25 cellular contexts compared by ENCODE assay signal in genomic region chr17:4573115-4573514, GRCh38. TPM values are rescaled to one million over a fixed set of nuclear protein-coding genes. Genes with fewer than 3 reads are reported as not detected.
DNase-seq lines count a peak whose midpoint lies in the region; ATAC-seq, FAIRE-seq and TF ChIP-seq lines count a peak whose summit lies in the region.
"Had no signal": no experiment of that assay in that cellular context is flagged by ENCODE, and none has a peak within 500 bp of the region (broad histone marks: within the 10 kb centered on the region; RNA-seq: fewer than 3 reads in every experiment).

No MANE protein-coding gene starts in this region.

- H3K27me3 ChIP-seq in gastrocnemius medialis = no peaks in the 10 kb centered on the region
- no peaks in the 10 kb centered on the region for H3K27me3 ChIP-seq in PC-9 (ENCODE audit: insufficient read depth, low read depth)
- H3K27me3 ChIP-seq: BE2C had no signal

- no TSS peak for BruUV-seq in PC-9 (replicated peaks; lab: Mats Ljungman, UMichigan)

- H3K4me3 ChIP-seq in gastrocnemius medialis (no peak overlapping the region), PC-9 (no peak overlapping the region)
- H3K4me3 ChIP-seq: GM23248 had no signal

- no peaks in the 10 kb centered on the region for H3K36me3 Mint-ChIP-seq in activated T-cell treated with anti-CD3 and anti-CD28 coated beads, Interleukin-2, amount 50 U/mL, for 24 hours (ENCODE audit: low read depth)
- H3K36me3 Mint-ChIP-seq in activated T-cell treated with anti-CD3 and anti-CD28 coated beads, Interleukin-2, amount 50 U/mL, for 4 hours (ENCODE audit: insufficient read depth) = no peaks in the 10 kb centered on the region
- H3K36me3 Mint-ChIP-seq in activated T-helper 1 cell treated with anti-CD3 and anti-CD28 coated beads, Interleukin-12 subunit alpha, Interleukin-12 subunit beta, Interleukin-2, Interleukin-4 antibody, amounts not matched to agents 30 ng/mL and 10 ng/mL and 1 ng/mL, durations not matched to agents 14 hours and 24 hours and 36 hours (ENCODE audit: low read depth) = no peaks in the 10 kb centered on the region

- in situ Hi-C loops in gastrocnemius medialis (cut with MboI; ENCODE audit: low sequenced_read_pairs in 4 of 4) = loop anchor here in 1 of 4 donors (25.0 kb wide), 1 partner anchor 111 kb away; no protein-coding TSS in a partner anchor

- H3K27me3 Mint-ChIP-seq in activated T-cell treated with anti-CD3 and anti-CD28 coated beads, Interleukin-2, amount 50 U/mL, for 24 hours = peaks cover 6% of the 10 kb centered on the region
- H3K27me3 Mint-ChIP-seq in activated T-cell treated with anti-CD3 and anti-CD28 coated beads, Interleukin-2, amount 50 U/mL, for 4 hours (ENCODE audit: low read depth) = peaks cover 3% of the 10 kb centered on the region
- peaks cover 32% of the 10 kb centered on the region for H3K27me3 Mint-ChIP-seq in activated T-helper 1 cell treated with anti-CD3 and anti-CD28 coated beads, Interleukin-12 subunit alpha, Interleukin-12 subunit beta, Interleukin-2, Interleukin-4 antibody, amounts not matched to agents 30 ng/mL and 10 ng/mL and 1 ng/mL, durations not matched to agents 14 hours and 24 hours and 36 hours (ENCODE audit: insufficient read depth)
- H3K27me3 Mint-ChIP-seq: CD4-positive, alpha-beta T cell had no signal

- TF ChIP-seq CTCF in gastrocnemius medialis (IDR thresholded peaks at IDR 0.05 in 4 of 5, conservative IDR thresholded peaks at IDR 0.05 in 1 of 5) (no peak), PC-9 (conservative IDR thresholded peaks at IDR 0.05) (no peak)

- H3F3A ChIP-seq in PC-9 (ENCODE audit: insufficient read depth, low read depth) = no peaks in the 10 kb centered on the region

- H3K79me2 ChIP-seq in PC-9 (ENCODE audit: low read depth) = no peaks in the 10 kb centered on the region

- POLR2A ChIA-PET in PC-9 (lab: Charles Lee; ENCODE audit: unreplicated experiment) = no interaction called here

- no peak for TF ChIP-seq POLR2A in GM12891 (IDR thresholded peaks at IDR 0.05; ENCODE audit: low read depth, low read length)
- no peak for TF ChIP-seq POLR2A in gastrocnemius medialis (IDR thresholded peaks at IDR 0.05)

- ATAC-seq in activated T-cell treated with anti-CD3 and anti-CD28 coated beads, Interleukin-2, amount 50 U/mL, for 4 hours = no peak
- no peak for ATAC-seq in gastrocnemius medialis
- ATAC-seq in GM19035 (IDR thresholded peaks at IDR 0.05; ENCODE audit: unreplicated experiment) = no peak
- ATAC-seq in HG02678 (IDR thresholded peaks at IDR 0.05; ENCODE audit: unreplicated experiment) = no peak
- ATAC-seq: PC-3 had no signal

- H3K27ac Mint-ChIP-seq in activated T-cell treated with anti-CD3 and anti-CD28 coated beads, Interleukin-2, amount 50 U/mL, for 24 hours = peak overlapping the region; percentile 56
- H3K27ac Mint-ChIP-seq in activated T-helper 1 cell treated with anti-CD3 and anti-CD28 coated beads, Interleukin-12 subunit alpha, Interleukin-12 subunit beta, Interleukin-2, Interleukin-4 antibody, amounts not matched to agents 30 ng/mL and 10 ng/mL and 1 ng/mL, durations not matched to agents 14 hours and 24 hours and 36 hours = peak overlapping the region; percentile 14
- H3K27ac Mint-ChIP-seq: CD4-positive, alpha-beta T cell had no signal

- no peaks in the 10 kb centered on the region for H3K9me2 ChIP-seq in PC-9 (ENCODE audit: insufficient read depth)

- peak overlapping the region; percentile 78 to 84 (median 82) for H3K27ac ChIP-seq in gastrocnemius medialis
- H3K27ac ChIP-seq in PC-9 = no peak overlapping the region
- H3K27ac ChIP-seq: GM23248, RWPE1 had no signal

- no peaks in the 10 kb centered on the region for H3K36me3 ChIP-seq in gastrocnemius medialis
- no peaks in the 10 kb centered on the region for H3K36me3 ChIP-seq in PC-9 (ENCODE audit: low read depth)
- H3K36me3 ChIP-seq: BE2C had no signal

- CTCF ChIA-PET in PC-9 (lab: Charles Lee) = interaction anchor here (0.5 kb wide), 1 partner anchor 52 kb away, joined by 4 read pairs; no protein-coding TSS in a partner anchor

- intact Hi-C loops in activated T-helper 1 cell treated with anti-CD3 and anti-CD28 coated beads, Interleukin-12 subunit alpha, Interleukin-12 subunit beta, Interleukin-2, Interleukin-4 antibody, amounts not matched to agents 30 ng/mL and 10 ng/mL and 1 ng/mL, durations not matched to agents 14 hours and 24 hours and 36 hours (cut with micrococcal nuclease) = loop anchor here (1.0 kb wide), 1 partner anchor 8 kb away; no protein-coding TSS in a partner anchor
- intact Hi-C loops in gastrocnemius medialis (cut with DNase I; ENCODE audit: low total_unique reads) = loop anchor here (10.0 kb wide), 1 partner anchor 222 kb away; the partner anchor contains the start of gene PSMB6
- intact Hi-C loops in PC-9 (cut with micrococcal nuclease; ENCODE audit: unreplicated experiment) = no loop called here

- peaks cover 36 to 42% of the 10 kb centered on the region in 2 donors for H3K4me1 ChIP-seq in gastrocnemius medialis
- no peaks in the 10 kb centered on the region for H3K4me1 ChIP-seq in PC-9 (replicated peaks; ENCODE audit: insufficient read depth)

- H3K4me2 ChIP-seq in PC-9 = no peak overlapping the region

- H3K4me3 Mint-ChIP-seq in activated T-cell treated with anti-CD3 and anti-CD28 coated beads, Interleukin-2, amount 50 U/mL, for 24 hours = no peak overlapping the region
- no peak overlapping the region for H3K4me3 Mint-ChIP-seq in activated T-cell treated with anti-CD3 and anti-CD28 coated beads, Interleukin-2, amount 50 U/mL, for 4 hours
- no peak overlapping the region for H3K4me3 Mint-ChIP-seq in activated T-helper 1 cell treated with anti-CD3 and anti-CD28 coated beads, Interleukin-12 subunit alpha, Interleukin-12 subunit beta, Interleukin-2, Interleukin-4 antibody, amounts not matched to agents 30 ng/mL and 10 ng/mL and 1 ng/mL, durations not matched to agents 14 hours and 24 hours and 36 hours
- H3K4me3 Mint-ChIP-seq: CD4-positive, alpha-beta T cell had no signal

- FAIRE-seq in GM12891 (lab: Jason Lieb, UNC) = peak; percentile 83
- FAIRE-seq: A204.1, GM19239 had no signal

- no peak overlapping the region for H2AFZ ChIP-seq in PC-9
- H2AFZ ChIP-seq: GM23248 had no signal

- H3K9me3 Mint-ChIP-seq in activated T-cell treated with anti-CD3 and anti-CD28 coated beads, Interleukin-2, amount 50 U/mL, for 24 hours = no peaks in the 10 kb centered on the region
- H3K9me3 Mint-ChIP-seq in activated T-cell treated with anti-CD3 and anti-CD28 coated beads, Interleukin-2, amount 50 U/mL, for 4 hours = no peaks in the 10 kb centered on the region
- H3K9me3 Mint-ChIP-seq in activated T-helper 1 cell treated with anti-CD3 and anti-CD28 coated beads, Interleukin-12 subunit alpha, Interleukin-12 subunit beta, Interleukin-2, Interleukin-4 antibody, amounts not matched to agents 30 ng/mL and 10 ng/mL and 1 ng/mL, durations not matched to agents 14 hours and 24 hours and 36 hours = no peaks in the 10 kb centered on the region
- H3K9me3 Mint-ChIP-seq: CD4-positive, alpha-beta T cell had no signal

- H3K9me3 ChIP-seq in gastrocnemius medialis (no peaks in the 10 kb centered on the region), PC-9 (ENCODE audit: insufficient read depth, low read depth) (no peaks in the 10 kb centered on the region)
- H3K9me3 ChIP-seq: BE2C had no signal

- no peaks in the 10 kb centered on the region for H4K20me1 ChIP-seq in PC-9 (ENCODE audit: insufficient read depth)

- no peak for DNase-seq in activated T-cell treated with anti-CD3 and anti-CD28 coated beads, Interleukin-2, amount 50 U/mL, for 24 hours
- no peak for DNase-seq in activated T-cell treated with anti-CD3 and anti-CD28 coated beads, Interleukin-2, amount 50 U/mL, for 4 hours
- DNase-seq in GM12891 (ENCODE audit: insufficient read length, low spot score) (no peak), gastrocnemius medialis (no peak), PC-9 (no peak)
- no peak for DNase-seq in activated T-helper 1 cell treated with anti-CD3 and anti-CD28 coated beads, Interleukin-12 subunit alpha, Interleukin-12 subunit beta, Interleukin-2, Interleukin-4 antibody, amounts not matched to agents 30 ng/mL and 10 ng/mL and 1 ng/mL, durations not matched to agents 14 hours and 24 hours and 36 hours (ENCODE audit: low spot score)
- DNase-seq: BE2C, Calu3, GF-D8, HCEC 1CT, KG1, MV-4-11, NCI-H1417, NCI-H187, NCI-H345, NCI-H524 treated with DMSO at 0.1 percent for 48 hours, PC-3, SIG-M5 had no signal

- peaks cover 19% of the 10 kb centered on the region for H3K4me1 Mint-ChIP-seq in activated T-cell treated with anti-CD3 and anti-CD28 coated beads, Interleukin-2, amount 50 U/mL, for 24 hours (ENCODE audit: low read depth)
- peaks cover 18% of the 10 kb centered on the region for H3K4me1 Mint-ChIP-seq in activated T-cell treated with anti-CD3 and anti-CD28 coated beads, Interleukin-2, amount 50 U/mL, for 4 hours (ENCODE audit: low read depth)
- H3K4me1 Mint-ChIP-seq in activated T-helper 1 cell treated with anti-CD3 and anti-CD28 coated beads, Interleukin-12 subunit alpha, Interleukin-12 subunit beta, Interleukin-2, Interleukin-4 antibody, amounts not matched to agents 30 ng/mL and 10 ng/mL and 1 ng/mL, durations not matched to agents 14 hours and 24 hours and 36 hours (ENCODE audit: low read depth) = peaks cover 28% of the 10 kb centered on the region

TF ChIP-seq in GM12891, 5 proteins besides CTCF, POLR2A, EP300 and RAD21 (continues in another document):
- TF ChIP-seq SPI1 (IDR thresholded peaks at IDR 0.05; ENCODE audit: low read depth, low read length) (no peak), POU2F2 (IDR thresholded peaks at IDR 0.05; ENCODE audit: low read depth, low read length) (no peak)

RNA-seq across cellular contexts. Expression of gene SMTNL2, which starts 11.2 kb away (rescaled TPM):
- total RNA-seq in activated T-cell treated with anti-CD3 and anti-CD28 coated beads, Interleukin-2, amount 50 U/mL, for 4 hours = not detected
- polyA plus RNA-seq in GM12891 (2012; ENCODE audit: low read depth, missing spikeins) = not detected
- total RNA-seq in activated T-helper 1 cell treated with anti-CD3 and anti-CD28 coated beads, Interleukin-12 subunit alpha, Interleukin-12 subunit beta, Interleukin-2, Interleukin-4 antibody, amounts not matched to agents 30 ng/mL and 10 ng/mL and 1 ng/mL, durations not matched to agents 14 hours and 24 hours and 36 hours = not detected in 2 replicates
- total RNA-seq in gastrocnemius medialis = 100 to 1,000 TPM; 110 to 588 (median 420) TPM
- total RNA-seq in PC-9 (2021) = not detected in 2 replicates
- total RNA-seq: Calu3; CD4-positive, alpha-beta T cell; GM23248; PC-3 had no signal
- polyA plus RNA-seq: GM23248 had no signal

RNA-seq across cellular contexts. Expression of gene GGT6, which starts 12.7 kb away (rescaled TPM):
- not detected for total RNA-seq in activated T-cell treated with anti-CD3 and anti-CD28 coated beads, Interleukin-2, amount 50 U/mL, for 4 hours
- polyA plus RNA-seq in GM12891 (2012; ENCODE audit: low read depth, missing spikeins) = not detected
- not detected in 2 replicates for total RNA-seq in activated T-helper 1 cell treated with anti-CD3 and anti-CD28 coated beads, Interleukin-12 subunit alpha, Interleukin-12 subunit beta, Interleukin-2, Interleukin-4 antibody, amounts not matched to agents 30 ng/mL and 10 ng/mL and 1 ng/mL, durations not matched to agents 14 hours and 24 hours and 36 hours
- under 1 TPM in 1 of 4 donors, not detected in 3; 0.63 TPM for total RNA-seq in gastrocnemius medialis
- total RNA-seq in PC-9 (2021) = 3.7 and 7.5 TPM in 2 replicates
- total RNA-seq: CD4-positive, alpha-beta T cell; GM23248; PC-3 had no signal
- polyA plus RNA-seq: GM23248 had no signal

RNA-seq across cellular contexts. Expression of gene MYBBP1A, which starts 17.9 kb away (rescaled TPM):
- total RNA-seq in activated T-cell treated with anti-CD3 and anti-CD28 coated beads, Interleukin-2, amount 50 U/mL, for 4 hours = 100 to 1,000 TPM; 261 to 278 (median 263) TPM
- polyA plus RNA-seq in GM12891 (2012; ENCODE audit: low read depth, missing spikeins) = 41.7 TPM
- 186 and 195 TPM in 2 replicates for total RNA-seq in activated T-helper 1 cell treated with anti-CD3 and anti-CD28 coated beads, Interleukin-12 subunit alpha, Interleukin-12 subunit beta, Interleukin-2, Interleukin-4 antibody, amounts not matched to agents 30 ng/mL and 10 ng/mL and 1 ng/mL, durations not matched to agents 14 hours and 24 hours and 36 hours
- total RNA-seq in gastrocnemius medialis (10 to 100 TPM; 42.5 to 60.2 (median 48.9) TPM), PC-9 (2021) (76.3 and 89.1 TPM in 2 replicates)

Comparison
In these comparisons a context has a peak if more than half of its experiments do, and no peak if none do; other contexts are left out.
1. RNA of gene SMTNL2, which starts 11.2 kb away (total RNA-seq): 110 to 588 TPM in gastrocnemius medialis; not detected in activated T-cell treated with anti-CD3 and anti-CD28 coated beads, Interleukin-2, amount 50 U/mL, for 4 hours, not detected in activated T-helper 1 cell treated with anti-CD3 and anti-CD28 coated beads, Interleukin-12 subunit alpha, Interleukin-12 subunit beta, Interleukin-2, Interleukin-4 antibody, amounts not matched to agents 30 ng/mL and 10 ng/mL and 1 ng/mL, durations not matched to agents 14 hours and 24 hours and 36 hours and not detected in PC-9; every median in the first group is over 100 times any median in the second.